Comparison of ENCODE assay signal across 10 cellular contexts in the genomic region with DNA sequence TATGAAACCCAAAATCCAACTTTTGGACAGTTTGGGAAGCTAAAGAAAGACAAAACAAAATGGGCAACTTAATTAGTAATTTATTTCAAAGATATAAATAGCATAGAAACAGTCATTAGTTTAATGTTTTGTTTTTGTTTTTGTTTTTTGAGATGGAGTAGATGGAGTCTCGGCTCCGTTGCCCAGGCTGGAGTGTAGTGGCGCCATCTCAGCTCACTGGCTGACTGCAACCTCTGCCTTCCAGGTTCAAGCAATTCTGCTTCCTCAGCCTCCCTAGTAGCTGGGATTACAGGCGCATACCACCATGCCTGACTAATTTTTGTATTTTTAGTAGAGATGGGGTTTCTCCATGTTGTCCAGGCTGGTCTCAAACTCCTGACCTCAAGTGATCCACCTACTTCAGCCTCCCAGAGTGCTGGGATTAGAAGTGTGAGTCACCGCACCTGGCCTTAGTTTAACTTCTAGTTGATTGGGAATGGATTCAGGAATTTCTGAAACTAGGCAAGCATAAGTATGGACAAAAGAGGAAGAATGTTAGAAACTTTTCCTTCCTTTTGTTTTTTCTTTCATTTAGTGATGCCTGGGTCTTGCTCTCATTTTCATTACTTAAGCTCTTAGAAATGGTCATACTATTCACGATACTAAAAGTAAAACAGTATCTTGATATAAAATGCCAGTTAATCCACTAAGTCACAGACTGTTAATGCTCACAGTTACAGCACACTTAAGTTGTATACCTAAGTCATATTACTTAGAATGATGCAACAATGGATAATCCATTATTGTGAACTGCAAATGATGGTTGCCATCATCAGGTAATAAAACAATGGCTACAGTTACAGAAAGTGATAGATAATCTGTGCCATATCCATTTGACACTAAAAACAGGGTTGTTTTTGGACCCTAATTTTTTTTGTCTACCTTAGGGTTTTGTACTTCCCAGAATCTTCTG. TPM values are rescaled to one million over a fixed set of nuclear protein-coding genes. Genes with fewer than 3 reads are reported as not detected.
A peak's percentile ranks its signal among the peaks of the same experiment; 100 is the strongest.
DNase-seq lines count a peak whose midpoint lies in the region; ATAC-seq and TF ChIP-seq lines count a peak whose summit lies in the region.
"Had no signal": no experiment of that assay in that cellular context is flagged by ENCODE, and none has a peak within 500 bp of the region (broad histone marks: within the 10 kb centered on the region; RNA-seq: fewer than 3 reads in every experiment).

No MANE protein-coding gene starts in this region.

- no peak overlapping the region for H3K4me3 ChIP-seq in GM23248
- H3K4me3 ChIP-seq in retinal pigment epithelial cell (ENCODE audit: low read length), result no peak overlapping the region

- H3K36me3 ChIP-seq in GM23248 (ENCODE audit: low read depth), result no peaks in the 10 kb centered on the region

- H3K27ac ChIP-seq in GM23248 (peak overlapping the region; percentile 35), RWPE1 (peak overlapping the region; percentile 46; the same call in 1 of the 2 replicates), epithelial cell of prostate (peak overlapping the region; percentile 48)

- no peak overlapping the region for H3K9ac ChIP-seq in GM23248

- H3K27me3 ChIP-seq in GM23248 (replicated peaks; ENCODE audit: insufficient read depth), result no peaks in the 10 kb centered on the region

- peaks cover 100% of the 10 kb centered on the region for H3K79me2 ChIP-seq in GM23248 (ENCODE audit: insufficient read depth)

- in situ Hi-C loops in GM23248 (cut with MboI), result no loop called here

- peaks cover 51% of the 10 kb centered on the region for H3K4me1 ChIP-seq in GM23248 (ENCODE audit: insufficient read depth)

- CTCF ChIA-PET in RWPE1 (lab: Yijun Ruan, JAX), result no interaction called here

- peaks cover 38% of the 10 kb centered on the region for H3F3A ChIP-seq in GM23248 (ENCODE audit: insufficient read depth)

- H4K20me1 ChIP-seq in GM23248 (ENCODE audit: insufficient read depth), result peaks cover 56% of the 10 kb centered on the region

- no peak overlapping the region for H2AFZ ChIP-seq in GM23248

- peak overlapping the region; percentile 40 for H3K4me2 ChIP-seq in GM23248 (ENCODE audit: unreplicated experiment)

- WGBS in GM23248 (ENCODE audit: low coverage in 1 of 2, low lambda C conversion rate in 2 of 2, missing lambda C conversion rate in 2 of 2), 2 experiments, result 91 to 92% methylated on average over 6 of the region's 6 CpGs

- no peaks in the 10 kb centered on the region for H3K9me3 ChIP-seq in GM23248 (ENCODE audit: low read depth)

- POLR2A ChIA-PET in RWPE1 (lab: Yijun Ruan, JAX; ENCODE audit: low non-redundant PET), result no interaction called here

- H3K9me2 ChIP-seq in GM23248 (ENCODE audit: insufficient read depth), result no peaks in the 10 kb centered on the region

- no peak for ATAC-seq in HG03378 (IDR thresholded peaks at IDR 0.05; ENCODE audit: unreplicated experiment)

- DNase-seq in GM23248, result peak; percentile 34
- no peak for DNase-seq in RWPE1 (ENCODE audit: low spot score)
- no peak for DNase-seq in epithelial cell of prostate (ENCODE audit: low read depth, low spot score)
- DNase-seq in retinal pigment epithelial cell (ENCODE audit: low read depth), result peak; percentile 40
- no peak for DNase-seq in NCI-H146 treated with DMSO at 0.1 percent for 48 hours (lab: John Stamatoyannopoulos, UW; ENCODE audit: unreplicated experiment)
- no peak for DNase-seq in globus pallidus (ENCODE audit: low spot score)
- DNase-seq in T-helper 1 cell, result no peak
- DNase-seq: nephron progenitor cell; stimulated activated CD4-positive, alpha-beta T cell treated with anti-CD3 and anti-CD28 coated beads, Interleukin-2, amount 100 ng/mL, for 24 hours had no signal

- TF ChIP-seq CTCF in RWPE1 (conservative IDR thresholded peaks at IDR 0.05; ENCODE audit: low read depth) (no peak), retinal pigment epithelial cell (conservative IDR thresholded peaks at IDR 0.05; ENCODE audit: low read depth, low read length) (no peak)

RNA-seq across cellular contexts. Expression of a gene that starts 8.2 kb away (rescaled TPM):
- 50.8 and 67.9 TPM in 2 replicates for total RNA-seq in GM23248 (2014; rRNA removed; shearing (Covaris generic))
- 43.1 and 45.8 TPM in 2 replicates for polyA plus RNA-seq in GM23248 (2016; fragmentation: Nextera tagmentation; extraction: Ambion mirVana)

Comparison
In these comparisons a context has a peak if more than half of its experiments do, and no peak if none do; other contexts are left out.
1. DNase-seq: peak in GM23248 (single experiment) and retinal pigment epithelial cell (single experiment); none in RWPE1 (single experiment), epithelial cell of prostate (single experiment), NCI-H146 treated with DMSO at 0.1 percent for 48 hours (single experiment), globus pallidus (single experiment) and T-helper 1 cell (0 of 5).
2. Peak in every context shown above with its lines, with median percentiles within 50 percentile points of each other: H3K27ac ChIP-seq.